1 cellular context compared by ENCODE assay signal in the genomic region with DNA sequence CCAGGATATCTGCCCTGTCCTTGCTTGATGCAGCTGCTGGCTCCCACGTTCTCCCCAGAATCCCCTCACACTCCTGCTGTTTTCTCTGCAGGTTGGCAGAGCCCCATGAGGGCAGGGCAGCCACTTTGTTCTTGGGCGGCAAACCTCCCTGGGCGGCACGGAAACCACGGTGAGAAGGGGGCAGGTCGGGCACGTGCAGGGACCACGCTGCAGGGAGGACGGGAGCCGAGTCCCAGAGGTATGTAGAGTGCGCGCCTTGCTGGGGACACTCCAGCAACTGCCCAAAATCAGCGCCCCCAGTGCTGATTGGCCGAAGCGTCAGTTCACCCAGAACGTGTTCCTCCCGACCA.
TF ChIP-seq lines count a peak whose summit lies in the region.

No MANE protein-coding gene starts in this region.

TF ChIP-seq in K562, 482 proteins besides CTCF, POLR2A, EP300 and RAD21:
- TF ChIP-seq TRIM28 (IDR thresholded peaks at IDR 0.05) (no peak), NFYB (IDR thresholded peaks at IDR 0.05; ENCODE audit: extremely low read depth, insufficient read length) (peak; percentile 12)
